Comparison of ENCODE assay signal across 20 cellular contexts in genomic region chr12:126354633-126355032, GRCh38.
DNase-seq lines count a peak whose midpoint lies in the region; ATAC-seq, FAIRE-seq and TF ChIP-seq lines count a peak whose summit lies in the region.
"Had no signal": no experiment of that assay in that cellular context is flagged by ENCODE, and none has a peak within 500 bp of the region (broad histone marks: within the 10 kb centered on the region; RNA-seq: fewer than 3 reads in every experiment).

No MANE protein-coding gene starts in this region.

- no peak overlapping the region for H3K4me3 ChIP-seq in KMS-11 (IDR thresholded peaks at IDR 0.05; ENCODE audit: insufficient read depth, low read depth, low read length)
- H3K4me3 ChIP-seq in K562: no peak overlapping the region

- H3K9ac ChIP-seq in KMS-11 (no peak overlapping the region), K562 (ENCODE audit: insufficient read depth in 1 of 2, low read depth in 2 of 2, low read length in 2 of 2) (no peak overlapping the region)

- peaks cover 8% of the 10 kb centered on the region for H3K9me3 Mint-ChIP-seq in CD4-positive, alpha-beta T cell
- H3K9me3 Mint-ChIP-seq in activated naive CD4-positive, alpha-beta T cell treated with anti-CD3 and anti-CD28 coated beads, Interleukin-2, amount 50 U/mL, for 72 hours: peaks cover 17 to 19% of the 10 kb centered on the region in 2 donors

- no peak for TF ChIP-seq EP300 in K562 (IDR thresholded peaks at IDR 0.05; ENCODE audit: low read length)

- no peaks in the 10 kb centered on the region for H3K27me3 Mint-ChIP-seq in CD4-positive, alpha-beta T cell
- H3K27me3 Mint-ChIP-seq: CD4-positive, alpha-beta memory T cell had no signal

- TF ChIP-seq POLR2A in K562 (conservative IDR thresholded peaks at IDR 0.05): no peak

- H3K79me2 ChIP-seq in KMS-11 (ENCODE audit: insufficient read depth, low read depth) (no peaks in the 10 kb centered on the region), K562 (ENCODE audit: control insufficient read depth, insufficient read depth, low read length) (no peaks in the 10 kb centered on the region)

- no peak overlapping the region for H3K4me3 Mint-ChIP-seq in CD4-positive, alpha-beta T cell
- H3K4me3 Mint-ChIP-seq: CD4-positive, alpha-beta memory T cell; HFFc6 had no signal

- WGBS in K562 (ENCODE audit: insufficient coverage, low coverage, missing lambda C conversion rate): 0% methylated on average over 4 of the region's 4 CpGs

- no TSS peak for BruUV-seq in K562 (replicated peaks; lab: Mats Ljungman, UMichigan)

- TF ChIP-seq CTCF in CD4-positive, alpha-beta T cell (IDR thresholded peaks at IDR 0.05): no peak
- TF ChIP-seq CTCF in KMS-11 (conservative IDR thresholded peaks at IDR 0.05; ENCODE audit: low read depth, low read length) (no peak), K562 (IDR thresholded peaks at IDR 0.05 in 2 of 3, conservative IDR thresholded peaks at IDR 0.05 in 1 of 3; ENCODE audit: insufficient read depth in 2 of 3, low read depth in 1 of 3, low read length in 3 of 3) (no peak)

- no peak overlapping the region for H3K27ac ChIP-seq in CD4-positive, alpha-beta T cell (ENCODE audit: low read depth, low read length)
- H3K27ac ChIP-seq in KMS-11: peak overlapping the region; percentile 48; the same call in 1 of the 2 replicates
- no peak overlapping the region for H3K27ac ChIP-seq in K562 (ENCODE audit: extremely low read depth, low read depth, low read length)
- H3K27ac ChIP-seq: C4-2B had no signal

- no peak for DNase-seq in CD4-positive, alpha-beta T cell
- no peak for DNase-seq in K562 (ENCODE audit: extremely low read depth in 1 of 4, low spot score in 3 of 4)
- no peak for DNase-seq in activated naive CD4-positive, alpha-beta T cell treated with anti-CD3 and anti-CD28 coated beads, Interleukin-2, amount 50 U/mL, for 72 hours (ENCODE audit: low spot score in 2 of 2)
- no peak for DNase-seq in NCI-H1417 treated with DMSO at 0.1 percent for 48 hours (lab: John Stamatoyannopoulos, UW)
- DNase-seq: AML-193; CD4-positive, alpha-beta memory T cell; DMS153; DMS79; GDM1; GOT3; H7; HFFc6 had no signal

- no peaks in the 10 kb centered on the region for H3K9me3 ChIP-seq in CD4-positive, alpha-beta T cell (ENCODE audit: control insufficient read depth, low read length)
- H3K9me3 ChIP-seq in K562 (replicated peaks; ENCODE audit: control insufficient read depth, insufficient read depth, low read depth, low read length): 0 out of 2 replicates have a peak, but pooled peaks cover 3% of the 10 kb centered on the region

- H3K36me3 Mint-ChIP-seq in CD4-positive, alpha-beta T cell (ENCODE audit: low read depth): no peaks in the 10 kb centered on the region
- peaks cover 4 to 8% of the 10 kb centered on the region in 2 donors for H3K36me3 Mint-ChIP-seq in activated naive CD4-positive, alpha-beta T cell treated with anti-CD3 and anti-CD28 coated beads, Interleukin-2, amount 50 U/mL, for 72 hours
- H3K36me3 Mint-ChIP-seq: CD4-positive, alpha-beta memory T cell had no signal

- no peaks in the 10 kb centered on the region for H3K27me3 ChIP-seq in CD4-positive, alpha-beta T cell (ENCODE audit: control insufficient read depth, insufficient read depth, low read length)
- H3K27me3 ChIP-seq in KMS-11 (ENCODE audit: insufficient read depth, low read depth) (no peaks in the 10 kb centered on the region), K562 (ENCODE audit: control insufficient read depth in 2 of 2, insufficient read depth in 2 of 2, low read length in 2 of 2) (no peaks in the 10 kb centered on the region)

- no peak for TF ChIP-seq RAD21 in K562 (CRISPR knock-in tag; conservative IDR thresholded peaks at IDR 0.05 in 1 of 2, IDR thresholded peaks at IDR 0.05 in 1 of 2)

- in situ Hi-C loops in K562 (cut with MboI): no loop called here

- H3K9me1 ChIP-seq in K562 (ENCODE audit: control insufficient read depth, insufficient read depth, low read length): no peaks in the 10 kb centered on the region

- H3K4me1 ChIP-seq in KMS-11 (ENCODE audit: low read depth, poor library complexity, severe bottlenecking): peaks cover 20% of the 10 kb centered on the region
- H3K4me1 ChIP-seq in K562 (replicated peaks in 1 of 2; ENCODE audit: control insufficient read depth in 2 of 2, insufficient read depth in 2 of 2, low read length in 2 of 2): no peaks in the 10 kb centered on the region

- CTCF ChIA-PET in CD4-positive, alpha-beta T cell (lab: Charles Lee): no interaction called here
- CTCF ChIA-PET in K562 (lab: Yijun Ruan, JAX; ENCODE audit: low intra/inter-chr PET ratio): no interaction called here

- POLR2A ChIA-PET in CD4-positive, alpha-beta T cell (lab: Charles Lee): no interaction called here
- POLR2A ChIA-PET in K562 (lab: Yijun Ruan, JAX): no interaction called here

- H3K27ac Mint-ChIP-seq in CD4-positive, alpha-beta T cell: peak overlapping the region; percentile 44
- H3K27ac Mint-ChIP-seq in activated naive CD4-positive, alpha-beta T cell treated with anti-CD3 and anti-CD28 coated beads, Interleukin-2, amount 50 U/mL, for 72 hours: no peak overlapping the region
- H3K27ac Mint-ChIP-seq: CD4-positive, alpha-beta memory T cell; HFFc6 had no signal

- H3K36me3 ChIP-seq in KMS-11 (ENCODE audit: insufficient read depth): no peaks in the 10 kb centered on the region
- H3K36me3 ChIP-seq in K562 (ENCODE audit: control insufficient read depth, insufficient read depth, low read length): no peaks in the 10 kb centered on the region

- intact Hi-C loops in CD4-positive, alpha-beta T cell (cut with DNase I, micrococcal nuclease): loop anchor here in 1 of 2 experiments (5.0 kb wide), 1 partner anchor 47 kb away; no protein-coding TSS in a partner anchor
- intact Hi-C loops in K562 (cut with micrococcal nuclease): no loop called here

- peaks cover 12% of the 10 kb centered on the region for H3K4me1 Mint-ChIP-seq in CD4-positive, alpha-beta T cell (ENCODE audit: low read depth)
- H3K4me1 Mint-ChIP-seq: CD4-positive, alpha-beta memory T cell had no signal

- FAIRE-seq in K562 (lab: Jason Lieb, UNC): no peak
- FAIRE-seq: A204.1, GM12892, GM18507, HTR-8/SVneo had no signal

- H4K20me1 ChIP-seq in KMS-11 (ENCODE audit: insufficient read depth) (no peaks in the 10 kb centered on the region), K562 (replicated peaks; ENCODE audit: control insufficient read depth, insufficient read depth, low read length) (no peaks in the 10 kb centered on the region)

- ATAC-seq in CD4-positive, alpha-beta T cell (ENCODE audit: poor library complexity): no peak
- no peak for ATAC-seq in K562
- no peak for ATAC-seq in activated naive CD4-positive, alpha-beta T cell treated with anti-CD3 and anti-CD28 coated beads, Interleukin-2, amount 50 U/mL, for 72 hours
- ATAC-seq in GM18909 (IDR thresholded peaks at IDR 0.05; ENCODE audit: poor library complexity, unreplicated experiment): no peak
- ATAC-seq: HCT116 had no signal

- H2AFZ ChIP-seq in KMS-11 (ENCODE audit: low read depth): no peak overlapping the region
- H2AFZ ChIP-seq in K562 (ENCODE audit: low read depth, low read length): no peak overlapping the region

- H3K4me2 ChIP-seq in KMS-11 (peak overlapping the region; percentile 39), K562 (ENCODE audit: insufficient read depth, low read length) (no peak overlapping the region)

TF ChIP-seq in K562, 482 proteins besides CTCF, POLR2A, EP300 and RAD21:
- no peak for TF ChIP-seq ARID2 (IDR thresholded peaks at IDR 0.05)
- TF ChIP-seq MAFK (IDR thresholded peaks at IDR 0.05; ENCODE audit: low read length): peak; percentile 9; the same call in 1 of the 2 replicates
- no peak for TF ChIP-seq ARNT (IDR thresholded peaks at IDR 0.05)
- peak; percentile 42; the same call in 1 of the 2 replicates for TF ChIP-seq ZNF316 (IDR thresholded peaks at IDR 0.05)
- peak; percentile 33; the same call in 1 of the 2 replicates for TF ChIP-seq MAFG (tag; conservative IDR thresholded peaks at IDR 0.05)
TF ChIP-seq in K562: peak in this region for 3.
